Comparison of ENCODE assay signal across 2 cellular contexts in the genomic region with DNA sequence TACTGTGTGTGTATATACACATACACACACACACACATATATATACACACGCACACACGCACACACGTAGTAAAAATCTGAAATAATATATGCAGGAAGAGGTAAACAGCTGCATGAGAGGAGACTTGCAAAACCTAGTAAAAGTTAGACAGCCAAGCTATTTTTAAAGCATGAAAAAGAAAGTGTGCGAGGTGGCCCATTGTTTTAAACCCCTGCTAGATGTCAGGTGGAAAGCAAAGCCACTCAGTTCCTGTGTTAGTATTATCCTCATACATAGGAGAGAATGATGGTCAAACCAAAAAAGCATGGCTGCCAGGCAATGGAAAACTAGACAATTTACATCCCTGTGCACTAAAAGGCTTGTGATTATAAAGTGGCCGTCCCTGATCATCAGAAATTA.
TF ChIP-seq lines count a peak whose summit lies in the region.

No MANE protein-coding gene starts in this region.

TF ChIP-seq in GM23338, 12 proteins besides CTCF, POLR2A, EP300 and RAD21 (continues in another document):
- no peak for TF ChIP-seq POLR2AphosphoS5 (IDR thresholded peaks at IDR 0.05; ENCODE audit: low read depth)
- TF ChIP-seq NANOG (IDR thresholded peaks at IDR 0.05; ENCODE audit: borderline replicate concordance): no peak
- TF ChIP-seq JUNB (IDR thresholded peaks at IDR 0.05; ENCODE audit: unreplicated experiment): no peak
- TF ChIP-seq EZH2phosphoT487 (IDR thresholded peaks at IDR 0.05; ENCODE audit: unreplicated experiment): no peak
- TF ChIP-seq, protein P1, sequence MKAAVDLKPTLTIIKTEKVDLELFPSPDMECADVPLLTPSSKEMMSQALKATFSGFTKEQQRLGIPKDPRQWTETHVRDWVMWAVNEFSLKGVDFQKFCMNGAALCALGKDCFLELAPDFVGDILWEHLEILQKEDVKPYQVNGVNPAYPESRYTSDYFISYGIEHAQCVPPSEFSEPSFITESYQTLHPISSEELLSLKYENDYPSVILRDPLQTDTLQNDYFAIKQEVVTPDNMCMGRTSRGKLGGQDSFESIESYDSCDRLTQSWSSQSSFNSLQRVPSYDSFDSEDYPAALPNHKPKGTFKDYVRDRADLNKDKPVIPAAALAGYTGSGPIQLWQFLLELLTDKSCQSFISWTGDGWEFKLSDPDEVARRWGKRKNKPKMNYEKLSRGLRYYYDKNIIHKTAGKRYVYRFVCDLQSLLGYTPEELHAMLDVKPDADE (IDR thresholded peaks at IDR 0.05): no peak
- no peak for TF ChIP-seq STAT1 (IDR thresholded peaks at IDR 0.05; ENCODE audit: unreplicated experiment)
- TF ChIP-seq, protein P2, sequence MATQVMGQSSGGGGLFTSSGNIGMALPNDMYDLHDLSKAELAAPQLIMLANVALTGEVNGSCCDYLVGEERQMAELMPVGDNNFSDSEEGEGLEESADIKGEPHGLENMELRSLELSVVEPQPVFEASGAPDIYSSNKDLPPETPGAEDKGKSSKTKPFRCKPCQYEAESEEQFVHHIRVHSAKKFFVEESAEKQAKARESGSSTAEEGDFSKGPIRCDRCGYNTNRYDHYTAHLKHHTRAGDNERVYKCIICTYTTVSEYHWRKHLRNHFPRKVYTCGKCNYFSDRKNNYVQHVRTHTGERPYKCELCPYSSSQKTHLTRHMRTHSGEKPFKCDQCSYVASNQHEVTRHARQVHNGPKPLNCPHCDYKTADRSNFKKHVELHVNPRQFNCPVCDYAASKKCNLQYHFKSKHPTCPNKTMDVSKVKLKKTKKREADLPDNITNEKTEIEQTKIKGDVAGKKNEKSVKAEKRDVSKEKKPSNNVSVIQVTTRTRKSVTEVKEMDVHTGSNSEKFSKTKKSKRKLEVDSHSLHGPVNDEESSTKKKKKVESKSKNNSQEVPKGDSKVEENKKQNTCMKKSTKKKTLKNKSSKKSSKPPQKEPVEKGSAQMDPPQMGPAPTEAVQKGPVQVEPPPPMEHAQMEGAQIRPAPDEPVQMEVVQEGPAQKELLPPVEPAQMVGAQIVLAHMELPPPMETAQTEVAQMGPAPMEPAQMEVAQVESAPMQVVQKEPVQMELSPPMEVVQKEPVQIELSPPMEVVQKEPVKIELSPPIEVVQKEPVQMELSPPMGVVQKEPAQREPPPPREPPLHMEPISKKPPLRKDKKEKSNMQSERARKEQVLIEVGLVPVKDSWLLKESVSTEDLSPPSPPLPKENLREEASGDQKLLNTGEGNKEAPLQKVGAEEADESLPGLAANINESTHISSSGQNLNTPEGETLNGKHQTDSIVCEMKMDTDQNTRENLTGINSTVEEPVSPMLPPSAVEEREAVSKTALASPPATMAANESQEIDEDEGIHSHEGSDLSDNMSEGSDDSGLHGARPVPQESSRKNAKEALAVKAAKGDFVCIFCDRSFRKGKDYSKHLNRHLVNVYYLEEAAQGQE (IDR thresholded peaks at IDR 0.05; ENCODE audit: unreplicated experiment): no peak
- no peak for TF ChIP-seq EZH2 (IDR thresholded peaks at IDR 0.05; ENCODE audit: low read depth, unreplicated experiment)
- no peak for TF ChIP-seq CREB1 (CRISPR knock-in tag; IDR thresholded peaks at IDR 0.05; ENCODE audit: low read depth)
- no peak for TF ChIP-seq ZNF331 (CRISPR knock-in tag; IDR thresholded peaks at IDR 0.05; ENCODE audit: low read depth)
- TF ChIP-seq ZNF114 (CRISPR knock-in tag; IDR thresholded peaks at IDR 0.05): no peak

TF ChIP-seq in IMR-90, 13 proteins besides CTCF, POLR2A, EP300 and RAD21:
- TF ChIP-seq FOS (IDR thresholded peaks at IDR 0.05; ENCODE audit: low read depth, low read length) (no peak), MXI1 (IDR thresholded peaks at IDR 0.05; ENCODE audit: borderline replicate concordance, low read depth, low read length) (no peak), NFE2L2 (IDR thresholded peaks at IDR 0.05; ENCODE audit: low read depth, low read length) (no peak), CHD1 (IDR thresholded peaks at IDR 0.05; ENCODE audit: low read depth, low read length) (no peak), SMC3 (IDR thresholded peaks at IDR 0.05; ENCODE audit: low read depth, low read length) (no peak), RCOR1 (IDR thresholded peaks at IDR 0.05; ENCODE audit: insufficient replicate concordance, low read length) (no peak), CEBPB (IDR thresholded peaks at IDR 0.05; ENCODE audit: low read depth, low read length) (no peak), RFX5 (IDR thresholded peaks at IDR 0.05; ENCODE audit: low read depth, low read length) (no peak), MAFK (IDR thresholded peaks at IDR 0.05; ENCODE audit: low read depth, low read length) (no peak)
- TF ChIP-seq, protein P3, sequence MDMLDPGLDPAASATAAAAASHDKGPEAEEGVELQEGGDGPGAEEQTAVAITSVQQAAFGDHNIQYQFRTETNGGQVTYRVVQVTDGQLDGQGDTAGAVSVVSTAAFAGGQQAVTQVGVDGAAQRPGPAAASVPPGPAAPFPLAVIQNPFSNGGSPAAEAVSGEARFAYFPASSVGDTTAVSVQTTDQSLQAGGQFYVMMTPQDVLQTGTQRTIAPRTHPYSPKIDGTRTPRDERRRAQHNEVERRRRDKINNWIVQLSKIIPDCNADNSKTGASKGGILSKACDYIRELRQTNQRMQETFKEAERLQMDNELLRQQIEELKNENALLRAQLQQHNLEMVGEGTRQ (IDR thresholded peaks at IDR 0.05; ENCODE audit: low read depth, low read length): no peak
